In genomic region chr18:26977791-26978190, GRCh38 we compare ENCODE assay signal across 15 cellular contexts.
A peak's percentile ranks its signal among the peaks of the same experiment; 100 is the strongest.
DNase-seq lines count a peak whose midpoint lies in the region; ATAC-seq, FAIRE-seq and TF ChIP-seq lines count a peak whose summit lies in the region.
"Had no signal": no experiment of that assay in that cellular context is flagged by ENCODE, and none has a peak within 500 bp of the region (broad histone marks: within the 10 kb centered on the region; RNA-seq: fewer than 3 reads in every experiment).

No MANE protein-coding gene starts in this region.

- TF ChIP-seq CTCF in mammary epithelial cell (conservative IDR thresholded peaks at IDR 0.05 in 1 of 2, IDR thresholded peaks at IDR 0.05 in 1 of 2; ENCODE audit: extremely low read depth in 1 of 2, insufficient read depth in 1 of 2, low read depth in 1 of 2, low read length in 2 of 2): no peak
- TF ChIP-seq CTCF in breast epithelium (IDR thresholded peaks at IDR 0.05): no peak
- no peak for TF ChIP-seq CTCF in GM12878 (IDR thresholded peaks at IDR 0.05 in 2 of 3, conservative IDR thresholded peaks at IDR 0.05 in 1 of 3; ENCODE audit: control insufficient read depth in 2 of 3, extremely low read depth in 1 of 3, insufficient read depth in 1 of 3, low read depth in 3 of 3, low read length in 3 of 3)

- CTCF ChIA-PET in mammary epithelial cell (lab: Charles Lee; ENCODE audit: low non-redundant PET): no interaction called here
- CTCF ChIA-PET in GM12878 (lab: Yijun Ruan, JAX): no interaction called here

- H3K9ac ChIP-seq in mammary epithelial cell (ENCODE audit: insufficient read depth, low read length) (peak overlapping the region; percentile 1), GM12878 (ENCODE audit: control insufficient read depth, insufficient read depth, low read length) (no peak overlapping the region)

- no peaks in the 10 kb centered on the region for H3K79me2 ChIP-seq in mammary epithelial cell (ENCODE audit: insufficient read depth, low read length)
- H3K79me2 ChIP-seq in GM12878 (ENCODE audit: control insufficient read depth, insufficient read depth, low read length): no peaks in the 10 kb centered on the region

- POLR2A ChIA-PET in GM12878 (lab: Charles Lee): no interaction called here

- FAIRE-seq in GM12878 (lab: Jason Lieb, UNC): no peak
- FAIRE-seq: K562 had no signal

- no peak overlapping the region for H3K27ac Mint-ChIP-seq in activated T-helper 2 cell treated with anti-CD3 and anti-CD28 coated beads, Interferon-gamma antibody, Interleukin-2, Interleukin-4, amounts not matched to agents 10 μg/mL and 5 μg/mL and 100 μg/mL, durations not matched to agents 14 hours and 24 hours and 36 hours
- H3K27ac Mint-ChIP-seq: CD4-positive, alpha-beta T cell; HFFc6 had no signal

- H3K4me3 ChIP-seq in mammary epithelial cell (replicated peaks in 1 of 3; ENCODE audit: insufficient read depth in 1 of 3, low read depth in 2 of 3, low read length in 3 of 3) (no peak overlapping the region), breast epithelium (no peak overlapping the region), GM12878 (0 out of 2 replicates have a peak overlapping the region, but pooled peaks have one; percentile 82)
- H3K4me3 ChIP-seq: K562 had no signal

- no peaks in the 10 kb centered on the region for H3K9me3 Mint-ChIP-seq in activated T-helper 2 cell treated with anti-CD3 and anti-CD28 coated beads, Interferon-gamma antibody, Interleukin-2, Interleukin-4, amounts not matched to agents 10 μg/mL and 5 μg/mL and 100 μg/mL, durations not matched to agents 14 hours and 24 hours and 36 hours
- H3K9me3 Mint-ChIP-seq: CD4-positive, alpha-beta T cell had no signal

- no peaks in the 10 kb centered on the region for H3K27me3 Mint-ChIP-seq in activated T-helper 2 cell treated with anti-CD3 and anti-CD28 coated beads, Interferon-gamma antibody, Interleukin-2, Interleukin-4, amounts not matched to agents 10 μg/mL and 5 μg/mL and 100 μg/mL, durations not matched to agents 14 hours and 24 hours and 36 hours (ENCODE audit: low read depth)
- H3K27me3 Mint-ChIP-seq: CD4-positive, alpha-beta T cell had no signal

- RAD21 ChIA-PET in GM12878 (lab: Charles Lee; ENCODE audit: unreplicated experiment): no interaction called here

- TF ChIP-seq POLR2A in breast epithelium (IDR thresholded peaks at IDR 0.05): no peak
- TF ChIP-seq POLR2A in GM12878 (IDR thresholded peaks at IDR 0.05; ENCODE audit: low read depth, low read length): no peak

- H3K4me1 ChIP-seq in mammary epithelial cell (ENCODE audit: insufficient read depth, low read length) (no peaks in the 10 kb centered on the region), breast epithelium (no peaks in the 10 kb centered on the region), GM12878 (ENCODE audit: control insufficient read depth, insufficient read depth, low read length) (peaks cover 8% of the 10 kb centered on the region; the same call in 1 of the 2 replicates)

- BruUV-seq in mammary epithelial cell (replicated peaks; lab: Mats Ljungman, UMichigan) (no TSS peak), GM12878 (replicated peaks; lab: Mats Ljungman, UMichigan) (no TSS peak)

- in situ Hi-C loops in mammary epithelial cell (cut with MboI; ENCODE audit: low sequenced_read_pairs in 2 of 2) (no loop called here), GM12878 (cut with MboI) (loop anchor here (10.0 to 25.0 kb wide), 3 partner anchors 63 to 665 kb away; no protein-coding TSS in a partner anchor)

- H3K27me3 ChIP-seq in mammary epithelial cell (ENCODE audit: insufficient read depth, low read length) (no peaks in the 10 kb centered on the region), breast epithelium (no peaks in the 10 kb centered on the region), GM12878 (replicated peaks in 1 of 2; ENCODE audit: control insufficient read depth in 2 of 2, insufficient read depth in 2 of 2, low read length in 1 of 2) (no peaks in the 10 kb centered on the region)

- TF ChIP-seq RAD21 in GM12878 (IDR thresholded peaks at IDR 0.05; ENCODE audit: insufficient read depth, low read depth, low read length): no peak

- H3K4me1 Mint-ChIP-seq in activated T-helper 2 cell treated with anti-CD3 and anti-CD28 coated beads, Interferon-gamma antibody, Interleukin-2, Interleukin-4, amounts not matched to agents 10 μg/mL and 5 μg/mL and 100 μg/mL, durations not matched to agents 14 hours and 24 hours and 36 hours (ENCODE audit: low read depth): no peaks in the 10 kb centered on the region

- WGBS in mammary epithelial cell (ENCODE audit: low coverage, missing lambda C conversion rate): 91% methylated on average over 1 of the region's 1 CpG
- 0% methylated on average over 1 of the region's 1 CpG for WGBS in GM12878 (ENCODE audit: insufficient coverage, insufficient replicate concordance, low lambda C conversion rate, missing lambda C conversion rate)

- no peaks in the 10 kb centered on the region for H3K36me3 Mint-ChIP-seq in activated T-helper 2 cell treated with anti-CD3 and anti-CD28 coated beads, Interferon-gamma antibody, Interleukin-2, Interleukin-4, amounts not matched to agents 10 μg/mL and 5 μg/mL and 100 μg/mL, durations not matched to agents 14 hours and 24 hours and 36 hours (ENCODE audit: low read depth)

- H2AFZ ChIP-seq in mammary epithelial cell (ENCODE audit: low read depth, low read length): no peak overlapping the region
- peak overlapping the region; percentile 43; the same call in 1 of the 2 replicates for H2AFZ ChIP-seq in GM12878 (ENCODE audit: control insufficient read depth, low read depth, low read length)

- H3K9me3 ChIP-seq in mammary epithelial cell (replicated peaks; ENCODE audit: insufficient read depth, low read length): no peaks in the 10 kb centered on the region
- H3K9me3 ChIP-seq in breast epithelium: no peaks in the 10 kb centered on the region
- H3K9me3 ChIP-seq in GM12878 (replicated peaks; ENCODE audit: control insufficient read depth, insufficient read depth, low read length): no peaks in the 10 kb centered on the region

- no peaks in the 10 kb centered on the region for H4K20me1 ChIP-seq in mammary epithelial cell (ENCODE audit: insufficient read depth, low read length)
- no peaks in the 10 kb centered on the region for H4K20me1 ChIP-seq in GM12878 (ENCODE audit: control insufficient read depth, insufficient read depth)

- SMC1A ChIA-PET in GM12878 (lab: Charles Lee; ENCODE audit: uncharacterized antibody, unreplicated experiment): no interaction called here

- ATAC-seq in GM12878 (peak; percentile 8; the same call in 1 of the 3 replicates), HG03460 (IDR thresholded peaks at IDR 0.05; ENCODE audit: unreplicated experiment) (no peak), HG03520 (IDR thresholded peaks at IDR 0.05; ENCODE audit: unreplicated experiment) (no peak)
- ATAC-seq: K562 had no signal

- dilution Hi-C loops in mammary epithelial cell (cut with HindIII; ENCODE audit: low sequenced_read_pairs): no loop called here

- no peak for TF ChIP-seq EP300 in GM12878 (IDR thresholded peaks at IDR 0.05; ENCODE audit: borderline replicate concordance in 1 of 2, control insufficient read depth in 1 of 2, low read depth in 2 of 2, low read length in 2 of 2)

- H3K36me3 ChIP-seq in mammary epithelial cell (ENCODE audit: insufficient read depth, low read length) (no peaks in the 10 kb centered on the region), breast epithelium (no peaks in the 10 kb centered on the region), GM12878 (ENCODE audit: control insufficient read depth in 2 of 2, insufficient read depth in 2 of 2, low read length in 1 of 2) (no peaks in the 10 kb centered on the region)

- DNase-seq in mammary epithelial cell: no peak
- DNase-seq in breast epithelium (ENCODE audit: low spot score in 2 of 2): no peak
- peak; percentile 2 for DNase-seq in NCI-H2171 (lab: John Stamatoyannopoulos, UW)
- DNase-seq in GM12878 (ENCODE audit: low read depth, low spot score): no peak
- DNase-seq in activated T-helper 2 cell treated with anti-CD3 and anti-CD28 coated beads, Interferon-gamma antibody, Interleukin-2, Interleukin-4, amounts not matched to agents 10 μg/mL and 5 μg/mL and 100 μg/mL, durations not matched to agents 14 hours and 24 hours and 36 hours (ENCODE audit: low spot score): no peak
- DNase-seq: C1 segment of cervical spinal cord; CD4-positive, alpha-beta T cell; DMS153; HCEC 1CT; HFFc6; Karpas-422 had no signal

- H3K27ac ChIP-seq in mammary epithelial cell (ENCODE audit: insufficient read depth, low read depth, low read length) (no peak overlapping the region), breast epithelium (no peak overlapping the region), GM12878 (ENCODE audit: control insufficient read depth, insufficient read depth) (peak overlapping the region; percentile 81)
- H3K27ac ChIP-seq: 22Rv1 had no signal

- intact Hi-C loops in mammary epithelial cell (cut with micrococcal nuclease): no loop called here
- intact Hi-C loops in breast epithelium (cut with DNase I; ENCODE audit: low total_unique reads): no loop called here
- intact Hi-C loops in GM12878 (cut with micrococcal nuclease; ENCODE audit: unreplicated experiment): loop anchor here (10.0 kb wide), 1 partner anchor 433 kb away; the partner anchor contains the start of gene KCTD1
- intact Hi-C loops in activated T-helper 2 cell treated with anti-CD3 and anti-CD28 coated beads, Interferon-gamma antibody, Interleukin-2, Interleukin-4, amounts not matched to agents 10 μg/mL and 5 μg/mL and 100 μg/mL, durations not matched to agents 14 hours and 24 hours and 36 hours (cut with micrococcal nuclease): no loop called here

- no peak overlapping the region for H3K4me2 ChIP-seq in mammary epithelial cell (ENCODE audit: insufficient read depth, low read depth, low read length)
- H3K4me2 ChIP-seq in GM12878 (ENCODE audit: control insufficient read depth, insufficient read depth): peak overlapping the region; percentile 77; the same call in 1 of the 2 replicates

- no peak overlapping the region for H3K4me3 Mint-ChIP-seq in activated T-helper 2 cell treated with anti-CD3 and anti-CD28 coated beads, Interferon-gamma antibody, Interleukin-2, Interleukin-4, amounts not matched to agents 10 μg/mL and 5 μg/mL and 100 μg/mL, durations not matched to agents 14 hours and 24 hours and 36 hours (ENCODE audit: low read depth)
- H3K4me3 Mint-ChIP-seq: CD4-positive, alpha-beta T cell; HFFc6 had no signal

TF ChIP-seq in GM12878, 131 proteins besides CTCF, POLR2A, EP300 and RAD21 (continues in another document):
- no peak for TF ChIP-seq TAF1 (IDR thresholded peaks at IDR 0.05; ENCODE audit: borderline replicate concordance, low read depth, low read length)
- TF ChIP-seq ZSCAN29 (IDR thresholded peaks at IDR 0.05): no peak
